In genomic region chr2:230788554-230789175, GRCh38 we compare ENCODE assay signal across 16 cellular contexts.
DNase-seq lines count a peak whose midpoint lies in the region; ATAC-seq and TF ChIP-seq lines count a peak whose summit lies in the region.
"Had no signal": no experiment of that assay in that cellular context is flagged by ENCODE, and none has a peak within 500 bp of the region (broad histone marks: within the 10 kb centered on the region; RNA-seq: fewer than 3 reads in every experiment).

No MANE protein-coding gene starts in this region.

- POLR2A ChIA-PET in activated CD4-positive, alpha-beta T cell treated with anti-CD3 and anti-CD28 coated beads for 36 hours (lab: Charles Lee), result no interaction called here
- POLR2A ChIA-PET in activated CD8-positive, alpha-beta T cell treated with anti-CD3 and anti-CD28 coated beads for 36 hours (lab: Charles Lee), result no interaction called here

- no peak overlapping the region for H3K4me3 Mint-ChIP-seq in activated CD4-positive, alpha-beta T cell treated with anti-CD3 and anti-CD28 coated beads for 36 hours
- H3K4me3 Mint-ChIP-seq in natural killer cell treated with Interleukin-12 subunit alpha and Interleukin-12 subunit beta and Interleukin-15 and Interleukin-18, amount 100 ng/mL, for 72 hours, result no peak overlapping the region
- no peak overlapping the region for H3K4me3 Mint-ChIP-seq in natural killer cell
- H3K4me3 Mint-ChIP-seq in activated CD8-positive, alpha-beta T cell treated with anti-CD3 and anti-CD28 coated beads for 36 hours, result no peak overlapping the region

- H3K4me3 ChIP-seq in neutrophil (ENCODE audit: low read depth in 1 of 2, low read length in 1 of 2), result no peak overlapping the region

- no peaks in the 10 kb centered on the region for H3K27me3 Mint-ChIP-seq in activated CD4-positive, alpha-beta T cell treated with anti-CD3 and anti-CD28 coated beads for 36 hours
- no peaks in the 10 kb centered on the region for H3K27me3 Mint-ChIP-seq in natural killer cell treated with Interleukin-12 subunit alpha and Interleukin-12 subunit beta and Interleukin-15 and Interleukin-18, amount 100 ng/mL, for 72 hours
- H3K27me3 Mint-ChIP-seq in natural killer cell (ENCODE audit: low read depth in 2 of 2), result no peaks in the 10 kb centered on the region
- no peaks in the 10 kb centered on the region for H3K27me3 Mint-ChIP-seq in activated CD8-positive, alpha-beta T cell treated with anti-CD3 and anti-CD28 coated beads for 36 hours

- H3K9me3 ChIP-seq in neutrophil, result no peaks in the 10 kb centered on the region

- peak overlapping the region; percentile 31 for H3K27ac ChIP-seq in neutrophil

- H3K27ac Mint-ChIP-seq in activated CD4-positive, alpha-beta T cell treated with anti-CD3 and anti-CD28 coated beads for 36 hours, result peak overlapping the region; percentile 76
- peak overlapping the region; percentile 25 to 27 for H3K27ac Mint-ChIP-seq in natural killer cell treated with Interleukin-12 subunit alpha and Interleukin-12 subunit beta and Interleukin-15 and Interleukin-18, amount 100 ng/mL, for 72 hours
- no peak overlapping the region for H3K27ac Mint-ChIP-seq in natural killer cell
- H3K27ac Mint-ChIP-seq in activated CD8-positive, alpha-beta T cell treated with anti-CD3 and anti-CD28 coated beads for 36 hours, result peak overlapping the region; percentile 70

- no peak for ATAC-seq in activated CD4-positive, alpha-beta T cell treated with anti-CD3 and anti-CD28 coated beads for 36 hours
- ATAC-seq in natural killer cell treated with Interleukin-12 subunit alpha and Interleukin-12 subunit beta and Interleukin-15 and Interleukin-18, amount 100 ng/mL, for 72 hours, result no peak
- ATAC-seq in natural killer cell (no peak), HG03520 (IDR thresholded peaks at IDR 0.05; ENCODE audit: unreplicated experiment) (no peak), GM21619 (IDR thresholded peaks at IDR 0.05; ENCODE audit: unreplicated experiment) (no peak)
- no peak for ATAC-seq in activated CD8-positive, alpha-beta T cell treated with anti-CD3 and anti-CD28 coated beads for 36 hours

- peaks cover 45% of the 10 kb centered on the region for H3K36me3 ChIP-seq in neutrophil

- peaks cover 93% of the 10 kb centered on the region for H3K36me3 Mint-ChIP-seq in activated CD4-positive, alpha-beta T cell treated with anti-CD3 and anti-CD28 coated beads for 36 hours (ENCODE audit: low read depth)
- H3K36me3 Mint-ChIP-seq in natural killer cell treated with Interleukin-12 subunit alpha and Interleukin-12 subunit beta and Interleukin-15 and Interleukin-18, amount 100 ng/mL, for 72 hours, result peaks cover 80% of the 10 kb centered on the region
- H3K36me3 Mint-ChIP-seq in natural killer cell, result peaks cover 24% of the 10 kb centered on the region
- peaks cover 93% of the 10 kb centered on the region for H3K36me3 Mint-ChIP-seq in activated CD8-positive, alpha-beta T cell treated with anti-CD3 and anti-CD28 coated beads for 36 hours (ENCODE audit: low read depth)

- DNase-seq in activated CD4-positive, alpha-beta T cell treated with anti-CD3 and anti-CD28 coated beads for 36 hours, result no peak
- DNase-seq in activated CD4-positive, alpha-beta T cell treated with anti-CD3 and anti-CD28 coated beads, Interleukin-2, amount 50 U/mL, for 1 hour, result no peak
- DNase-seq in natural killer cell treated with Interleukin-12 subunit alpha and Interleukin-12 subunit beta and Interleukin-15 and Interleukin-18, amount 100 ng/mL, for 72 hours (ENCODE audit: low spot score), result no peak
- no peak for DNase-seq in natural killer cell
- DNase-seq in activated CD8-positive, alpha-beta T cell treated with anti-CD3 and anti-CD28 coated beads for 36 hours, result no peak
- DNase-seq: C1 segment of cervical spinal cord, Calu3, GDM1, NCI-H1417, NCI-H1930, NCI-H2171, NCI-H524, SHP77 treated with DMSO at 0.1 percent for 48 hours had no signal

- H3K4me1 ChIP-seq in neutrophil (ENCODE audit: control insufficient read depth in 1 of 2, insufficient read depth in 1 of 2, low read depth in 1 of 2, low read length in 1 of 2), result peaks cover 29 to 32% of the 10 kb centered on the region in 2 experiments

- TF ChIP-seq CTCF in natural killer cell (IDR thresholded peaks at IDR 0.05) (no peak), neutrophil (IDR thresholded peaks at IDR 0.05) (no peak)
- no peak for TF ChIP-seq CTCF in activated CD8-positive, alpha-beta T cell treated with anti-CD3 and anti-CD28 coated beads for 36 hours (IDR thresholded peaks at IDR 0.05)

- peaks cover 30% of the 10 kb centered on the region for H3K9me3 Mint-ChIP-seq in activated CD4-positive, alpha-beta T cell treated with anti-CD3 and anti-CD28 coated beads for 36 hours (ENCODE audit: low read depth)
- peaks cover 18% of the 10 kb centered on the region for H3K9me3 Mint-ChIP-seq in natural killer cell treated with Interleukin-12 subunit alpha and Interleukin-12 subunit beta and Interleukin-15 and Interleukin-18, amount 100 ng/mL, for 72 hours
- peaks cover 3 to 9% of the 10 kb centered on the region in 2 donors for H3K9me3 Mint-ChIP-seq in natural killer cell
- H3K9me3 Mint-ChIP-seq in activated CD8-positive, alpha-beta T cell treated with anti-CD3 and anti-CD28 coated beads for 36 hours, result peaks cover 26% of the 10 kb centered on the region

- no peaks in the 10 kb centered on the region for H3K27me3 ChIP-seq in neutrophil

- peaks cover 67% of the 10 kb centered on the region for H3K4me1 Mint-ChIP-seq in activated CD4-positive, alpha-beta T cell treated with anti-CD3 and anti-CD28 coated beads for 36 hours
- peaks cover 58 to 66% of the 10 kb centered on the region in 2 donors for H3K4me1 Mint-ChIP-seq in natural killer cell treated with Interleukin-12 subunit alpha and Interleukin-12 subunit beta and Interleukin-15 and Interleukin-18, amount 100 ng/mL, for 72 hours (ENCODE audit: low read depth in 2 of 2)
- peaks cover 77 to 79% of the 10 kb centered on the region in 2 donors for H3K4me1 Mint-ChIP-seq in natural killer cell
- H3K4me1 Mint-ChIP-seq in activated CD8-positive, alpha-beta T cell treated with anti-CD3 and anti-CD28 coated beads for 36 hours (ENCODE audit: low read depth), result peaks cover 69% of the 10 kb centered on the region

- intact Hi-C loops in activated CD4-positive, alpha-beta T cell treated with anti-CD3 and anti-CD28 coated beads for 36 hours (cut with DNase I, micrococcal nuclease), result no loop called here
- intact Hi-C loops in natural killer cell (cut with micrococcal nuclease), result no loop called here
- intact Hi-C loops in activated CD8-positive, alpha-beta T cell treated with anti-CD3 and anti-CD28 coated beads for 36 hours (cut with micrococcal nuclease), result no loop called here

- CTCF ChIA-PET in activated CD4-positive, alpha-beta T cell treated with anti-CD3 and anti-CD28 coated beads for 36 hours (lab: Charles Lee), result interaction anchor here (1.0 to 1.9 kb wide), 4 partner anchors 10 to 72 kb away, joined by 3 to 7 read pairs (median 6); no protein-coding TSS in a partner anchor
- CTCF ChIA-PET in activated CD8-positive, alpha-beta T cell treated with anti-CD3 and anti-CD28 coated beads for 36 hours (lab: Charles Lee), result interaction anchor here (1.2 to 4.1 kb wide), 2 partner anchors 9 to 10 kb away, joined by 3 to 15 read pairs; no protein-coding TSS in a partner anchor

Comparison
In these comparisons a context has a peak if more than half of its experiments do, and no peak if none do; other contexts are left out.
1. H3K27ac Mint-ChIP-seq: peak in activated CD4-positive, alpha-beta T cell treated with anti-CD3 and anti-CD28 coated beads for 36 hours (single experiment), natural killer cell treated with Interleukin-12 subunit alpha and Interleukin-12 subunit beta and Interleukin-15 and Interleukin-18, amount 100 ng/mL, for 72 hours (2 of 2) and activated CD8-positive, alpha-beta T cell treated with anti-CD3 and anti-CD28 coated beads for 36 hours (single experiment); none in natural killer cell (0 of 2).